8 cellular contexts compared by ENCODE assay signal in the genomic region with DNA sequence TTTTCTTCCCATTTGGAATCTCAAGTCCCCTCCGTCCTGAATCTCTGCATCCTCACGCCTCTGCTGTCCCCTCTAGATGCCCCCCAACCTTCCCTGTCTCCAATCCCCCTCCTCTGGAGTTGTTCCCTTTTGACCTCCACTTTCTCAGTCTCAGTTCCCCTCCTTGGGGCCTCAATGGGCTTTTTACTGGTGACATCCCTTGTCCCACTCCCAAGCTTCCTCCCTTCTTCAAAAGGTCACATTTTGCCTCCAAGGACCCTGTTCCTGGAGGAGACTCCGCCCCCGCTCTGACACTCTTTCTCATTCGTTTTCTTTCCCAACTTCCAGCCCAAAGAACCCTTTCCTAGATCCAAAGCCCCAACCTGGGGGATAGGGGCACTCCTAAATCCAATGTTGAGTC. TPM values are rescaled to one million over a fixed set of nuclear protein-coding genes. Genes with fewer than 3 reads are reported as not detected.
DNase-seq lines count a peak whose midpoint lies in the region; TF ChIP-seq lines count a peak whose summit lies in the region.

No MANE protein-coding gene starts in this region.

- H3K4me3 ChIP-seq in GM08714 (ENCODE audit: low read length) (peak overlapping the region; percentile 88), SJSA1 (peak overlapping the region; percentile 67), fibroblast of pulmonary artery (replicated peaks; ENCODE audit: low read depth, low read length) (peak overlapping the region; percentile 82), sigmoid colon (peak overlapping the region; percentile 73 to 96 (median 92))

- peak overlapping the region; percentile 69 for H3K27ac ChIP-seq in SJSA1
- peak overlapping the region; percentile 87 to 97 (median 93) for H3K27ac ChIP-seq in sigmoid colon

- H3K36me3 ChIP-seq in SJSA1 (peaks cover 41% of the 10 kb centered on the region), sigmoid colon (peaks cover 0 to 12% (median 3%) of the 10 kb centered on the region in 4 donors)

- no peak for TF ChIP-seq CTCF in fibroblast of pulmonary artery (IDR thresholded peaks at IDR 0.05; ENCODE audit: low read length, missing control alignments)
- TF ChIP-seq CTCF in sigmoid colon (IDR thresholded peaks at IDR 0.05) = no peak

- 63 to 66% methylated on average over 5 of the region's 5 CpGs for WGBS in sigmoid colon, 2 donors

- H3K9me3 ChIP-seq in SJSA1 (replicated peaks) = no peaks in the 10 kb centered on the region
- no peaks in the 10 kb centered on the region for H3K9me3 ChIP-seq in sigmoid colon

- no peak for TF ChIP-seq POLR2A in sigmoid colon (IDR thresholded peaks at IDR 0.05)

- peaks cover 13% of the 10 kb centered on the region for H3K4me1 ChIP-seq in SJSA1 (replicated peaks)
- peaks cover 0 to 47% (median 41%) of the 10 kb centered on the region in 4 donors for H3K4me1 ChIP-seq in sigmoid colon

- H3K27me3 ChIP-seq in SJSA1 (replicated peaks) (no peaks in the 10 kb centered on the region), sigmoid colon (no peaks in the 10 kb centered on the region)

- DNase-seq in SJSA1 (ENCODE audit: low read depth in 1 of 2, low spot score in 2 of 2) (no peak), fibroblast of pulmonary artery (ENCODE audit: low read depth) (no peak), sigmoid colon (peak; percentile 60), NCI-H524 treated with DMSO at 0.1 percent for 48 hours (lab: John Stamatoyannopoulos, UW) (no peak), NCI-H2107 treated with DMSO at 0.1 percent for 48 hours (lab: John Stamatoyannopoulos, UW; ENCODE audit: unreplicated experiment) (no peak), cerebellar cortex (ENCODE audit: low spot score) (no peak), NCI-H2227 (lab: John Stamatoyannopoulos, UW; ENCODE audit: unreplicated experiment) (no peak)

- intact Hi-C loops in sigmoid colon (cut with DNase I) = loop anchor here (10.0 kb wide), 1 partner anchor 245 kb away; the partner anchor contains the start of gene CALM3

- TF ChIP-seq EP300 in sigmoid colon (IDR thresholded peaks at IDR 0.05) = no peak

RNA-seq across cellular contexts. Expression of gene AP2S1, which starts 1.0 kb away (rescaled TPM):
- 286 and 304 TPM in 2 replicates for total RNA-seq in SJSA1 (2014; rRNA removed; shearing (Covaris generic))
- total RNA-seq in sigmoid colon = 10 to 100 TPM; 52.4 to 84.3 (median 73.0) TPM
- polyA plus RNA-seq in sigmoid colon = 100 to 1,000 TPM; 139 to 167 (median 163) TPM

RNA-seq across cellular contexts. Expression of gene ARHGAP35, which starts 11.2 kb away (rescaled TPM):
- total RNA-seq in SJSA1 (2014; rRNA removed; shearing (Covaris generic)) = 17.7 and 24.7 TPM in 2 replicates
- total RNA-seq in sigmoid colon = 10 to 100 TPM; 33.9 to 55.7 (median 36.7) TPM
- polyA plus RNA-seq in sigmoid colon = 10 to 100 TPM; 11.4 to 35.6 (median 20.3) TPM
